ENCODE assay signal across 1 cellular context in the genomic region with DNA sequence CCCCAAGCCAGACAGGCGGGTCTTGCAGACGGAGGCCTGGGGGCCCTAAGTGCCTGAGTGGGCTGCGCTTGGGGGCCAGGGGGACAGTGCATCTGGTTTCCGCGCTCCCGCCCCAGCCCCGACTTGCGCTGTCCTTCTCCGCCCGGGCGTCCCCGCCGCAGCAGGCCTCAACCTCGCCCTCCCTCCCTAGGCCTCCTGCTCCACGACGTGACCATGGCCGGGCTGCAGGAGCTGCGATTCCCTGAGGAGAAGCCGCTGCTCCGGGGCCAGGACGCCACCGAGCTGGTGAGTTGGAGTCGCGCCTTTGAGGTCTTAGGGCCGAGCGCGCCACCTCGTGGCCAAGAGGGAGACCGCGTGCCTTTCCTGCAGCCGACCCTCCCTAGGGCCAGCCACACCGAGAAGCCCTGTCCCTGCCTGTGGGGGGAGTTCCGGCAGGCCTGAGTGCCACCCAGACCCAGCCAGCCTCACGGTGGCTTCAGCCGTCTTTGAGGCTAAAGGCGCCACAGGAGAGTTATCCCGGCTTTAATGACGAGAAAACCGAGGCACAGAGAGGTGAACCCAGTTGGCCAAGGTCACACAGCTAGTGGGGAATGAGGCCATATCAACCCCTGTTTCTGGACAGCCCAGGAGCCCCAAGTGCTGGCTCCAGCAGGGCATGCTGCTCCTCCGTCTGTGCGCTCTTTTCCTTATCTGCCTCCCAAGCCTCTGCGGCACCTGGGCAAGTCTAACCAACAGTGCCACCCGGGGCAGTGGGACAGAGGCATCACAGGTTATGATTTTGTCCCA.
TF ChIP-seq lines count a peak whose summit lies in the region.

No MANE protein-coding gene starts in this region.

TF ChIP-seq in HepG2, 621 proteins besides CTCF, POLR2A, EP300 and RAD21 (continued from another document and continues in another):
- TF ChIP-seq ZHX2 (IDR thresholded peaks at IDR 0.05; ENCODE audit: low read depth): no peak
- no peak for TF ChIP-seq ZHX2 (CRISPR knock-in tag; IDR thresholded peaks at IDR 0.05; ENCODE audit: borderline replicate concordance)
- no peak for TF ChIP-seq DMAP1 (CRISPR knock-in tag; IDR thresholded peaks at IDR 0.05)
- TF ChIP-seq GATAD1 (CRISPR knock-in tag; IDR thresholded peaks at IDR 0.05): peak; percentile 71; the same call in 1 of the 2 replicates
- TF ChIP-seq, protein P1, sequence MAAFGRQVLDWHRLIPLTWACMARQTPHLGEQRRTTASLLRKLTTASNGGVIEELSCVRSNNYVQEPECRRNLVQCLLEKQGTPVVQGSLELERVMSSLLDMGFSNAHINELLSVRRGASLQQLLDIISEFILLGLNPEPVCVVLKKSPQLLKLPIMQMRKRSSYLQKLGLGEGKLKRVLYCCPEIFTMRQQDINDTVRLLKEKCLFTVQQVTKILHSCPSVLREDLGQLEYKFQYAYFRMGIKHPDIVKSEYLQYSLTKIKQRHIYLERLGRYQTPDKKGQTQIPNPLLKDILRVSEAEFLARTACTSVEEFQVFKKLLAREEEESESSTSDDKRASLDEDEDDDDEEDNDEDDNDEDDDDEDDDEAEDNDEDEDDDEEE (CRISPR knock-in tag; IDR thresholded peaks at IDR 0.05): no peak
- TF ChIP-seq ETV6 (CRISPR knock-in tag; conservative IDR thresholded peaks at IDR 0.05): peak; percentile 60; the same call in 1 of the 2 replicates
- TF ChIP-seq ZNF737 (CRISPR knock-in tag; IDR thresholded peaks at IDR 0.05; ENCODE audit: borderline replicate concordance): no peak
- TF ChIP-seq KDM4B (CRISPR knock-in tag; IDR thresholded peaks at IDR 0.05): no peak
- TF ChIP-seq JUNB (CRISPR knock-in tag; IDR thresholded peaks at IDR 0.05; ENCODE audit: borderline replicate concordance): no peak
- TF ChIP-seq SMARCC2 (IDR thresholded peaks at IDR 0.05): no peak
- TF ChIP-seq KDM3A (CRISPR knock-in tag; IDR thresholded peaks at IDR 0.05; ENCODE audit: low read depth): peak; percentile 58; the same call in 1 of the 2 replicates
- TF ChIP-seq ZNF34 (CRISPR knock-in tag; IDR thresholded peaks at IDR 0.05; ENCODE audit: borderline replicate concordance): no peak
- peak; percentile 6 for TF ChIP-seq ZFP36 (IDR thresholded peaks at IDR 0.05; ENCODE audit: borderline replicate concordance, low read depth, low read length, partially characterized antibody)
- TF ChIP-seq POGZ (CRISPR knock-in tag; IDR thresholded peaks at IDR 0.05): no peak
- no peak for TF ChIP-seq ZNF510 (CRISPR knock-in tag; IDR thresholded peaks at IDR 0.05; ENCODE audit: low read depth)
- TF ChIP-seq ZNF672 (CRISPR knock-in tag; IDR thresholded peaks at IDR 0.05): no peak
- TF ChIP-seq CBX5 (CRISPR knock-in tag; IDR thresholded peaks at IDR 0.05; ENCODE audit: borderline replicate concordance): peak; percentile 51; the same call in 1 of the 2 replicates
- no peak for TF ChIP-seq NONO (IDR thresholded peaks at IDR 0.05)
- peak; percentile 51; the same call in 1 of the 2 replicates for TF ChIP-seq NONO (CRISPR knock-in tag; conservative IDR thresholded peaks at IDR 0.05)
- TF ChIP-seq, protein P2, sequence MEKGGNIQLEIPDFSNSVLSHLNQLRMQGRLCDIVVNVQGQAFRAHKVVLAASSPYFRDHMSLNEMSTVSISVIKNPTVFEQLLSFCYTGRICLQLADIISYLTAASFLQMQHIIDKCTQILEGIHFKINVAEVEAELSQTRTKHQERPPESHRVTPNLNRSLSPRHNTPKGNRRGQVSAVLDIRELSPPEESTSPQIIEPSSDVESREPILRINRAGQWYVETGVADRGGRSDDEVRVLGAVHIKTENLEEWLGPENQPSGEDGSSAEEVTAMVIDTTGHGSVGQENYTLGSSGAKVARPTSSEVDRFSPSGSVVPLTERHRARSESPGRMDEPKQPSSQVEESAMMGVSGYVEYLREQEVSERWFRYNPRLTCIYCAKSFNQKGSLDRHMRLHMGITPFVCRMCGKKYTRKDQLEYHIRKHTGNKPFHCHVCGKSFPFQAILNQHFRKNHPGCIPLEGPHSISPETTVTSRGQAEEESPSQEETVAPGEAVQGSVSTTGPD (CRISPR knock-in tag; IDR thresholded peaks at IDR 0.05): no peak
- no peak for TF ChIP-seq MLLT10 (CRISPR knock-in tag; IDR thresholded peaks at IDR 0.05)
- TF ChIP-seq KLF13 (CRISPR knock-in tag; IDR thresholded peaks at IDR 0.05): no peak
- TF ChIP-seq THAP9 (CRISPR knock-in tag; IDR thresholded peaks at IDR 0.05; ENCODE audit: borderline replicate concordance): peak; percentile 26; the same call in 1 of the 2 replicates
- TF ChIP-seq, protein P3, sequence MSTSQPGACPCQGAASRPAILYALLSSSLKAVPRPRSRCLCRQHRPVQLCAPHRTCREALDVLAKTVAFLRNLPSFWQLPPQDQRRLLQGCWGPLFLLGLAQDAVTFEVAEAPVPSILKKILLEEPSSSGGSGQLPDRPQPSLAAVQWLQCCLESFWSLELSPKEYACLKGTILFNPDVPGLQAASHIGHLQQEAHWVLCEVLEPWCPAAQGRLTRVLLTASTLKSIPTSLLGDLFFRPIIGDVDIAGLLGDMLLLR (CRISPR knock-in tag; IDR thresholded peaks at IDR 0.05): peak; percentile 21; the same call in 1 of the 2 replicates
- TF ChIP-seq, protein P4, sequence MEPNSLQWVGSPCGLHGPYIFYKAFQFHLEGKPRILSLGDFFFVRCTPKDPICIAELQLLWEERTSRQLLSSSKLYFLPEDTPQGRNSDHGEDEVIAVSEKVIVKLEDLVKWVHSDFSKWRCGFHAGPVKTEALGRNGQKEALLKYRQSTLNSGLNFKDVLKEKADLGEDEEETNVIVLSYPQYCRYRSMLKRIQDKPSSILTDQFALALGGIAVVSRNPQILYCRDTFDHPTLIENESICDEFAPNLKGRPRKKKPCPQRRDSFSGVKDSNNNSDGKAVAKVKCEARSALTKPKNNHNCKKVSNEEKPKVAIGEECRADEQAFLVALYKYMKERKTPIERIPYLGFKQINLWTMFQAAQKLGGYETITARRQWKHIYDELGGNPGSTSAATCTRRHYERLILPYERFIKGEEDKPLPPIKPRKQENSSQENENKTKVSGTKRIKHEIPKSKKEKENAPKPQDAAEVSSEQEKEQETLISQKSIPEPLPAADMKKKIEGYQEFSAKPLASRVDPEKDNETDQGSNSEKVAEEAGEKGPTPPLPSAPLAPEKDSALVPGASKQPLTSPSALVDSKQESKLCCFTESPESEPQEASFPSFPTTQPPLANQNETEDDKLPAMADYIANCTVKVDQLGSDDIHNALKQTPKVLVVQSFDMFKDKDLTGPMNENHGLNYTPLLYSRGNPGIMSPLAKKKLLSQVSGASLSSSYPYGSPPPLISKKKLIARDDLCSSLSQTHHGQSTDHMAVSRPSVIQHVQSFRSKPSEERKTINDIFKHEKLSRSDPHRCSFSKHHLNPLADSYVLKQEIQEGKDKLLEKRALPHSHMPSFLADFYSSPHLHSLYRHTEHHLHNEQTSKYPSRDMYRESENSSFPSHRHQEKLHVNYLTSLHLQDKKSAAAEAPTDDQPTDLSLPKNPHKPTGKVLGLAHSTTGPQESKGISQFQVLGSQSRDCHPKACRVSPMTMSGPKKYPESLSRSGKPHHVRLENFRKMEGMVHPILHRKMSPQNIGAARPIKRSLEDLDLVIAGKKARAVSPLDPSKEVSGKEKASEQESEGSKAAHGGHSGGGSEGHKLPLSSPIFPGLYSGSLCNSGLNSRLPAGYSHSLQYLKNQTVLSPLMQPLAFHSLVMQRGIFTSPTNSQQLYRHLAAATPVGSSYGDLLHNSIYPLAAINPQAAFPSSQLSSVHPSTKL (CRISPR knock-in tag; IDR thresholded peaks at IDR 0.05): peak; percentile 29; the same call in 1 of the 2 replicates
- no peak for TF ChIP-seq JDP2 (CRISPR knock-in tag; IDR thresholded peaks at IDR 0.05; ENCODE audit: borderline replicate concordance)
- TF ChIP-seq ZSCAN20 (CRISPR knock-in tag; IDR thresholded peaks at IDR 0.05; ENCODE audit: borderline replicate concordance): no peak
- TF ChIP-seq ZNF709 (CRISPR knock-in tag; IDR thresholded peaks at IDR 0.05): no peak
- no peak for TF ChIP-seq FOXM1 (CRISPR knock-in tag; IDR thresholded peaks at IDR 0.05)
- TF ChIP-seq, protein P5, sequence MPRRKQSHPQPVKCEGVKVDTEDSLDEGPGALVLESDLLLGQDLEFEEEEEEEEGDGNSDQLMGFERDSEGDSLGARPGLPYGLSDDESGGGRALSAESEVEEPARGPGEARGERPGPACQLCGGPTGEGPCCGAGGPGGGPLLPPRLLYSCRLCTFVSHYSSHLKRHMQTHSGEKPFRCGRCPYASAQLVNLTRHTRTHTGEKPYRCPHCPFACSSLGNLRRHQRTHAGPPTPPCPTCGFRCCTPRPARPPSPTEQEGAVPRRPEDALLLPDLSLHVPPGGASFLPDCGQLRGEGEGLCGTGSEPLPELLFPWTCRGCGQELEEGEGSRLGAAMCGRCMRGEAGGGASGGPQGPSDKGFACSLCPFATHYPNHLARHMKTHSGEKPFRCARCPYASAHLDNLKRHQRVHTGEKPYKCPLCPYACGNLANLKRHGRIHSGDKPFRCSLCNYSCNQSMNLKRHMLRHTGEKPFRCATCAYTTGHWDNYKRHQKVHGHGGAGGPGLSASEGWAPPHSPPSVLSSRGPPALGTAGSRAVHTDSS (CRISPR knock-in tag; conservative IDR thresholded peaks at IDR 0.05): no peak
- no peak for TF ChIP-seq HNF4A (CRISPR knock-in tag; IDR thresholded peaks at IDR 0.05)
- peak; percentile 54 to 79; a peak in 3 of 4 replicates for TF ChIP-seq HMGXB4 (CRISPR knock-in tag; IDR thresholded peaks at IDR 0.05; ENCODE audit: borderline replicate concordance in 1 of 2, low read depth in 1 of 2)
- TF ChIP-seq, protein P6, sequence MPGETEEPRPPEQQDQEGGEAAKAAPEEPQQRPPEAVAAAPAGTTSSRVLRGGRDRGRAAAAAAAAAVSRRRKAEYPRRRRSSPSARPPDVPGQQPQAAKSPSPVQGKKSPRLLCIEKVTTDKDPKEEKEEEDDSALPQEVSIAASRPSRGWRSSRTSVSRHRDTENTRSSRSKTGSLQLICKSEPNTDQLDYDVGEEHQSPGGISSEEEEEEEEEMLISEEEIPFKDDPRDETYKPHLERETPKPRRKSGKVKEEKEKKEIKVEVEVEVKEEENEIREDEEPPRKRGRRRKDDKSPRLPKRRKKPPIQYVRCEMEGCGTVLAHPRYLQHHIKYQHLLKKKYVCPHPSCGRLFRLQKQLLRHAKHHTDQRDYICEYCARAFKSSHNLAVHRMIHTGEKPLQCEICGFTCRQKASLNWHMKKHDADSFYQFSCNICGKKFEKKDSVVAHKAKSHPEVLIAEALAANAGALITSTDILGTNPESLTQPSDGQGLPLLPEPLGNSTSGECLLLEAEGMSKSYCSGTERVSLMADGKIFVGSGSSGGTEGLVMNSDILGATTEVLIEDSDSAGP (CRISPR knock-in tag; IDR thresholded peaks at IDR 0.05; ENCODE audit: borderline replicate concordance): peak; percentile 91
